1 cellular context compared by ENCODE assay signal in the genomic region with DNA sequence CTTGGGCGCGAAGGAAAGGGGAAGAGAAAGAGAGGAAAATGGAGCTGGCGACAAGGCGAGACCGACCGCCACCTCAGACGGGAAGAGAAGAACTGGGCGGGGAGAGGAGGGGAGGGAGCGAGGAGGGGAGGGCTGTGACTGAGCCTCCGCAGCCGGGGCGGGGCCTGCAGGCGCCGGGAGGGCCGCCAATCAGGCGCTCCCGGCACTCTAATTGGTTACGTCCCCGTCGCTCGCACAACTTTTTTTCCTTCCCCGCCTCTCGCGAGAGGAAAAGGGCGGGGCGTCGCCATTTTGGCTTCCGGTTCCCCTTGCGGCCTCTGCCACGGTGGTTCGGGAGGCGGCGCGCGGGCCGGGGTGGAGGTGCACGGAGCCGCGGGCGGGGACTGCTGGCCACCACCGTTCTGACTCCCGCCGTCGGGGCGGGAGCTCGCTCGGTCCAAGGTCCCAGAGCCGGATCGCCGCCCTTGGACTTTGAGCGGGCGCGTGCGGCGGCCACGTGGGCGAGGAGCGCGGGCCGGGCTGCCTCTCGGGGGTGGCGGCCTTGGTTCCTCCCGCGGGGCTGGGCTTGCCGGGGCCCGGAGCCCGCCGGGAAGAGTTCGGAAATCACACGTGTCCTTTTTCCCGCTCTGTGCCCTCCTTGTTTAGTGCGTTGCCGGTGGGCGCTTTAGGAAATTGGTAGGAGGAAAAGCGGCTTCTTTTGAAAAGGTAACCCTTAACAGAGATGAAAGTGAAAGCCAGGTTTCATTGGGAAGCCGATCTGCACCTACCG.
A peak's percentile ranks its signal among the peaks of the same experiment; 100 is the strongest.
TF ChIP-seq lines count a peak whose summit lies in the region.

Gene GDI2, minus strand, starts transcription at position 94 of the 769 bp plus-strand sequence. CDS start 176 bp downstream, outside the sequence.

TF ChIP-seq in HEK293, 187 proteins besides CTCF, POLR2A, EP300 and RAD21 (continued from another document and continues in another):
- TF ChIP-seq, protein P1, sequence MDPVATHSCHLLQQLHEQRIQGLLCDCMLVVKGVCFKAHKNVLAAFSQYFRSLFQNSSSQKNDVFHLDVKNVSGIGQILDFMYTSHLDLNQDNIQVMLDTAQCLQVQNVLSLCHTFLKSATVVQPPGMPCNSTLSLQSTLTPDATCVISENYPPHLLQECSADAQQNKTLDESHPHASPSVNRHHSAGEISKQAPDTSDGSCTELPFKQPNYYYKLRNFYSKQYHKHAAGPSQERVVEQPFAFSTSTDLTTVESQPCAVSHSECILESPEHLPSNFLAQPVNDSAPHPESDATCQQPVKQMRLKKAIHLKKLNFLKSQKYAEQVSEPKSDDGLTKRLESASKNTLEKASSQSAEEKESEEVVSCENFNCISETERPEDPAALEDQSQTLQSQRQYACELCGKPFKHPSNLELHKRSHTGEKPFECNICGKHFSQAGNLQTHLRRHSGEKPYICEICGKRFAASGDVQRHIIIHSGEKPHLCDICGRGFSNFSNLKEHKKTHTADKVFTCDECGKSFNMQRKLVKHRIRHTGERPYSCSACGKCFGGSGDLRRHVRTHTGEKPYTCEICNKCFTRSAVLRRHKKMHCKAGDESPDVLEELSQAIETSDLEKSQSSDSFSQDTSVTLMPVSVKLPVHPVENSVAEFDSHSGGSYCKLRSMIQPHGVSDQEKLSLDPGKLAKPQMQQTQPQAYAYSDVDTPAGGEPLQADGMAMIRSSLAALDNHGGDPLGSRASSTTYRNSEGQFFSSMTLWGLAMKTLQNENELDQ (tag by site-specific recombination; IDR thresholded peaks at IDR 0.05; ENCODE audit: low read depth) = no peak
- TF ChIP-seq ZNF335 (tag by site-specific recombination; conservative IDR thresholded peaks at IDR 0.05) = no peak
- TF ChIP-seq ZNF366 (tag by site-specific recombination; conservative IDR thresholded peaks at IDR 0.05) = peak; percentile 94
- no peak for TF ChIP-seq ZNF311 (tag by site-specific recombination; IDR thresholded peaks at IDR 0.05; ENCODE audit: borderline replicate concordance)
- peak; percentile 14; the same call in 1 of the 2 replicates for TF ChIP-seq ZNF600 (tag by site-specific recombination; IDR thresholded peaks at IDR 0.05)
- peak; percentile 89 for TF ChIP-seq YY1 (tag by site-specific recombination; IDR thresholded peaks at IDR 0.05)
- no peak for TF ChIP-seq ZNF473 (tag by site-specific recombination; IDR thresholded peaks at IDR 0.05)
- TF ChIP-seq ZNF629 (tag by site-specific recombination; IDR thresholded peaks at IDR 0.05) = no peak
- no peak for TF ChIP-seq ZNF394 (tag by site-specific recombination; IDR thresholded peaks at IDR 0.05; ENCODE audit: borderline replicate concordance)
- TF ChIP-seq ZNF184 (tag by site-specific recombination; IDR thresholded peaks at IDR 0.05) = peak; percentile 61; the same call in 1 of the 2 replicates
- no peak for TF ChIP-seq ZNF776 (tag by site-specific recombination; IDR thresholded peaks at IDR 0.05; ENCODE audit: borderline replicate concordance)
- TF ChIP-seq INSM2 (tag by site-specific recombination; IDR thresholded peaks at IDR 0.05) = no peak
- TF ChIP-seq ZNF426 (tag by site-specific recombination; IDR thresholded peaks at IDR 0.05) = no peak
- peak; percentile 51; the same call in 1 of the 2 replicates for TF ChIP-seq ZBTB11 (tag by site-specific recombination; conservative IDR thresholded peaks at IDR 0.05; ENCODE audit: low read depth)
- peak; percentile 87 for TF ChIP-seq ZNF660 (tag by site-specific recombination; IDR thresholded peaks at IDR 0.05)
- no peak for TF ChIP-seq ZNF529 (tag by site-specific recombination; IDR thresholded peaks at IDR 0.05; ENCODE audit: insufficient replicate concordance)
- no peak for TF ChIP-seq ZNF138 (tag by site-specific recombination; IDR thresholded peaks at IDR 0.05; ENCODE audit: borderline replicate concordance)
- no peak for TF ChIP-seq MZF1 (tag by site-specific recombination; IDR thresholded peaks at IDR 0.05; ENCODE audit: borderline replicate concordance)
- TF ChIP-seq, protein P2, sequence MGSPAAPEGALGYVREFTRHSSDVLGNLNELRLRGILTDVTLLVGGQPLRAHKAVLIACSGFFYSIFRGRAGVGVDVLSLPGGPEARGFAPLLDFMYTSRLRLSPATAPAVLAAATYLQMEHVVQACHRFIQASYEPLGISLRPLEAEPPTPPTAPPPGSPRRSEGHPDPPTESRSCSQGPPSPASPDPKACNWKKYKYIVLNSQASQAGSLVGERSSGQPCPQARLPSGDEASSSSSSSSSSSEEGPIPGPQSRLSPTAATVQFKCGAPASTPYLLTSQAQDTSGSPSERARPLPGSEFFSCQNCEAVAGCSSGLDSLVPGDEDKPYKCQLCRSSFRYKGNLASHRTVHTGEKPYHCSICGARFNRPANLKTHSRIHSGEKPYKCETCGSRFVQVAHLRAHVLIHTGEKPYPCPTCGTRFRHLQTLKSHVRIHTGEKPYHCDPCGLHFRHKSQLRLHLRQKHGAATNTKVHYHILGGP (tag by site-specific recombination; IDR thresholded peaks at IDR 0.05) = no peak
- no peak for TF ChIP-seq ZNF530 (tag by site-specific recombination; IDR thresholded peaks at IDR 0.05; ENCODE audit: low read depth)
- TF ChIP-seq ZNF558 (tag by site-specific recombination; IDR thresholded peaks at IDR 0.05) = no peak
- TF ChIP-seq ZBTB48 (tag by site-specific recombination; IDR thresholded peaks at IDR 0.05) = no peak
- peak; percentile 69; the same call in 1 of the 2 replicates for TF ChIP-seq ELK4 (IDR thresholded peaks at IDR 0.05; ENCODE audit: borderline replicate concordance, low read depth, low read length)
- TF ChIP-seq GLIS1 (tag by site-specific recombination; IDR thresholded peaks at IDR 0.05) = no peak; the same call in 1 of the 2 replicates
- no peak for TF ChIP-seq ZNF571 (tag by site-specific recombination; IDR thresholded peaks at IDR 0.05)
- TF ChIP-seq ZBTB6 (tag by site-specific recombination; IDR thresholded peaks at IDR 0.05) = peak; percentile 31; the same call in 1 of the 2 replicates
- TF ChIP-seq OVOL3 (tag by site-specific recombination; IDR thresholded peaks at IDR 0.05) = no peak
- no peak for TF ChIP-seq ZNF626 (tag by site-specific recombination; IDR thresholded peaks at IDR 0.05)
- TF ChIP-seq ZNF280C (tag by site-specific recombination; IDR thresholded peaks at IDR 0.05) = no peak
- peak; percentile 94 for TF ChIP-seq SP2 (tag by site-specific recombination; IDR thresholded peaks at IDR 0.05)
- no peak for TF ChIP-seq ZNF664 (tag by site-specific recombination; IDR thresholded peaks at IDR 0.05)
- TF ChIP-seq ZNF521 (tag by site-specific recombination; IDR thresholded peaks at IDR 0.05) = no peak
- no peak for TF ChIP-seq ZBTB7A (tag by site-specific recombination; IDR thresholded peaks at IDR 0.05; ENCODE audit: low read depth)
- no peak for TF ChIP-seq ZNF37A (tag by site-specific recombination; IDR thresholded peaks at IDR 0.05)
- no peak for TF ChIP-seq REPIN1 (tag by site-specific recombination; IDR thresholded peaks at IDR 0.05; ENCODE audit: low read depth)
- TF ChIP-seq ZNF416 (tag by site-specific recombination; IDR thresholded peaks at IDR 0.05) = no peak
- no peak for TF ChIP-seq ZNF10 (tag by site-specific recombination; IDR thresholded peaks at IDR 0.05)
- no peak for TF ChIP-seq ZNF140 (tag by site-specific recombination; IDR thresholded peaks at IDR 0.05)
- TF ChIP-seq, protein P3, sequence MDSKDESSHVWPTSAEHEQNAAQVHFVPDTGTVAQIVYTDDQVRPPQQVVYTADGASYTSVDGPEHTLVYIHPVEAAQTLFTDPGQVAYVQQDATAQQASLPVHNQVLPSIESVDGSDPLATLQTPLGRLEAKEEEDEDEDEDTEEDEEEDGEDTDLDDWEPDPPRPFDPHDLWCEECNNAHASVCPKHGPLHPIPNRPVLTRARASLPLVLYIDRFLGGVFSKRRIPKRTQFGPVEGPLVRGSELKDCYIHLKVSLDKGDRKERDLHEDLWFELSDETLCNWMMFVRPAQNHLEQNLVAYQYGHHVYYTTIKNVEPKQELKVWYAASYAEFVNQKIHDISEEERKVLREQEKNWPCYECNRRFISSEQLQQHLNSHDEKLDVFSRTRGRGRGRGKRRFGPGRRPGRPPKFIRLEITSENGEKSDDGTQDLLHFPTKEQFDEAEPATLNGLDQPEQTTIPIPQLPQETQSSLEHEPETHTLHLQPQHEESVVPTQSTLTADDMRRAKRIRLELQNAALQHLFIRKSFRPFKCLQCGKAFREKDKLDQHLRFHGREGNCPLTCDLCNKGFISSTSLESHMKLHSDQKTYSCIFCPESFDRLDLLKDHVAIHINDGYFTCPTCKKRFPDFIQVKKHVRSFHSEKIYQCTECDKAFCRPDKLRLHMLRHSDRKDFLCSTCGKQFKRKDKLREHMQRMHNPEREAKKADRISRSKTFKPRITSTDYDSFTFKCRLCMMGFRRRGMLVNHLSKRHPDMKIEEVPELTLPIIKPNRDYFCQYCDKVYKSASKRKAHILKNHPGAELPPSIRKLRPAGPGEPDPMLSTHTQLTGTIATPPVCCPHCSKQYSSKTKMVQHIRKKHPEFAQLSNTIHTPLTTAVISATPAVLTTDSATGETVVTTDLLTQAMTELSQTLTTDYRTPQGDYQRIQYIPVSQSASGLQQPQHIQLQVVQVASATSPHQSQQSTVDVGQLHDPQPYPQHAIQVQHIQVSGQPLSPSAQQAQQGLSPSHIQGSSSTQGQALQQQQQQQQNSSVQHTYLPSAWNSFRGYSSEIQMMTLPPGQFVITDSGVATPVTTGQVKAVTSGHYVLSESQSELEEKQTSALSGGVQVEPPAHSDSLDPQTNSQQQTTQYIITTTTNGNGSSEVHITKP (tag by site-specific recombination; IDR thresholded peaks at IDR 0.05) = peak; percentile 86
- TF ChIP-seq MEIS1 (CRISPR knock-in tag; IDR thresholded peaks at IDR 0.05; ENCODE audit: borderline replicate concordance) = no peak
- TF ChIP-seq ZNF549 (tag by site-specific recombination; IDR thresholded peaks at IDR 0.05) = no peak
